ENCODE assay signal across 9 cellular contexts in genomic region chr12:106581543-106582263, GRCh38. TPM values are rescaled to one million over a fixed set of nuclear protein-coding genes. Genes with fewer than 3 reads are reported as not detected.
DNase-seq lines count a peak whose midpoint lies in the region; ATAC-seq and TF ChIP-seq lines count a peak whose summit lies in the region.
"Had no signal": no experiment of that assay in that cellular context is flagged by ENCODE, and none has a peak within 500 bp of the region (broad histone marks: within the 10 kb centered on the region; RNA-seq: fewer than 3 reads in every experiment).

No MANE protein-coding gene starts in this region.

- peaks cover 80% of the 10 kb centered on the region for H3K27me3 ChIP-seq in H7 (ENCODE audit: control insufficient read depth, insufficient read depth, low read length)
- peaks cover 79% of the 10 kb centered on the region for H3K27me3 ChIP-seq in lower lobe of right lung (ENCODE audit: low read depth)

- H3K4me3 ChIP-seq in H7 (ENCODE audit: insufficient read depth, low read depth, low read length) (peak overlapping the region; percentile 45), lower lobe of right lung (peak overlapping the region; percentile 17)

- no peaks in the 10 kb centered on the region for H3K36me3 Mint-ChIP-seq in brain
- peaks cover 2% of the 10 kb centered on the region for H3K36me3 Mint-ChIP-seq in activated CD4-positive, alpha-beta memory T cell treated with anti-CD3 and anti-CD28 coated beads, Interleukin-2, amount 10 ng/mL, durations not matched to agents 7 days and 5 days (ENCODE audit: low read depth)

- DNase-seq in AG08395 (ENCODE audit: low spot score) (peak; percentile 43), H7 (peak; percentile 92), lower lobe of right lung (peak; percentile 46), NCI-H1092 treated with DMSO at 0.1 percent for 48 hours (lab: John Stamatoyannopoulos, UW) (no peak), GM19240 (ENCODE audit: insufficient read length, low spot score) (no peak), cortex of kidney (lab: John Stamatoyannopoulos, UW) (no peak)
- DNase-seq in activated CD4-positive, alpha-beta memory T cell treated with anti-CD3 and anti-CD28 coated beads, Interleukin-2, amount 10 ng/mL, durations not matched to agents 7 days and 5 days, result no peak
- DNase-seq: GF-D8 had no signal

- intact Hi-C loops in lower lobe of right lung (cut with DNase I), result no loop called here

- H3K27me3 Mint-ChIP-seq in brain, result peaks cover 70% of the 10 kb centered on the region
- peaks cover 79% of the 10 kb centered on the region for H3K27me3 Mint-ChIP-seq in activated CD4-positive, alpha-beta memory T cell treated with anti-CD3 and anti-CD28 coated beads, Interleukin-2, amount 10 ng/mL, durations not matched to agents 7 days and 5 days

- TF ChIP-seq CTCF in brain (conservative IDR thresholded peaks at IDR 0.05), result no peak
- TF ChIP-seq CTCF in lower lobe of right lung (IDR thresholded peaks at IDR 0.05), result no peak

- POLR2A ChIA-PET in activated CD4-positive, alpha-beta memory T cell treated with anti-CD3 and anti-CD28 coated beads, Interleukin-2, amount 10 ng/mL, durations not matched to agents 7 days and 5 days (lab: Charles Lee), result no interaction called here

- H3K27ac Mint-ChIP-seq in brain, result peak overlapping the region; percentile 81 to 96 (median 95)
- H3K27ac Mint-ChIP-seq in activated CD4-positive, alpha-beta memory T cell treated with anti-CD3 and anti-CD28 coated beads, Interleukin-2, amount 10 ng/mL, durations not matched to agents 7 days and 5 days, result no peak overlapping the region

- peaks cover 0 to 6% (median 3%) of the 10 kb centered on the region in 5 experiments for H3K9me3 Mint-ChIP-seq in brain
- H3K9me3 Mint-ChIP-seq in activated CD4-positive, alpha-beta memory T cell treated with anti-CD3 and anti-CD28 coated beads, Interleukin-2, amount 10 ng/mL, durations not matched to agents 7 days and 5 days, result no peaks in the 10 kb centered on the region

- ATAC-seq in lower lobe of right lung, result peak; percentile 44 to 51

- no peaks in the 10 kb centered on the region for H3K36me3 ChIP-seq in H7 (replicated peaks; ENCODE audit: control insufficient read depth, insufficient read depth, low read length)
- no peaks in the 10 kb centered on the region for H3K36me3 ChIP-seq in lower lobe of right lung

- H3K27ac ChIP-seq in lower lobe of right lung, result no peak overlapping the region

- peaks cover 38% of the 10 kb centered on the region for H3K4me1 Mint-ChIP-seq in brain
- peaks cover 26% of the 10 kb centered on the region for H3K4me1 Mint-ChIP-seq in activated CD4-positive, alpha-beta memory T cell treated with anti-CD3 and anti-CD28 coated beads, Interleukin-2, amount 10 ng/mL, durations not matched to agents 7 days and 5 days

- CTCF ChIA-PET in activated CD4-positive, alpha-beta memory T cell treated with anti-CD3 and anti-CD28 coated beads, Interleukin-2, amount 10 ng/mL, durations not matched to agents 7 days and 5 days (lab: Charles Lee), result no interaction called here

- peak overlapping the region; percentile 82 to 92 (median 86) for H3K4me3 Mint-ChIP-seq in brain
- H3K4me3 Mint-ChIP-seq in activated CD4-positive, alpha-beta memory T cell treated with anti-CD3 and anti-CD28 coated beads, Interleukin-2, amount 10 ng/mL, durations not matched to agents 7 days and 5 days, result no peak overlapping the region

- H3K4me1 ChIP-seq in lower lobe of right lung, result peaks cover 51% of the 10 kb centered on the region

- no peaks in the 10 kb centered on the region for H3K9me3 ChIP-seq in lower lobe of right lung

RNA-seq across cellular contexts. Expression of gene RFX4, which starts 1.1 kb away (rescaled TPM):
- total RNA-seq in H7 (2014; rRNA removed; shearing (Covaris generic)), result 0.83 and 1.1 TPM in 2 replicates
- 5.5 TPM for polyA plus RNA-seq in brain (ENCODE audit: insufficient read depth, low read depth, low replicate concordance)
- total RNA-seq in lower lobe of right lung, result not detected
- not detected for total RNA-seq in activated CD4-positive, alpha-beta memory T cell treated with anti-CD3 and anti-CD28 coated beads, Interleukin-2, amount 10 ng/mL, durations not matched to agents 7 days and 5 days

Comparison
In these comparisons a context has a peak if more than half of its experiments do, and no peak if none do; other contexts are left out.
1. DNase-seq: peak in AG08395 (single experiment), H7 (single experiment) and lower lobe of right lung (single experiment); none in NCI-H1092 treated with DMSO at 0.1 percent for 48 hours (single experiment), activated CD4-positive, alpha-beta memory T cell treated with anti-CD3 and anti-CD28 coated beads, Interleukin-2, amount 10 ng/mL, durations not matched to agents 7 days and 5 days (single experiment), GM19240 (single experiment) and cortex of kidney (single experiment).